ENCODE assay signal across 8 cellular contexts in the genomic region with DNA sequence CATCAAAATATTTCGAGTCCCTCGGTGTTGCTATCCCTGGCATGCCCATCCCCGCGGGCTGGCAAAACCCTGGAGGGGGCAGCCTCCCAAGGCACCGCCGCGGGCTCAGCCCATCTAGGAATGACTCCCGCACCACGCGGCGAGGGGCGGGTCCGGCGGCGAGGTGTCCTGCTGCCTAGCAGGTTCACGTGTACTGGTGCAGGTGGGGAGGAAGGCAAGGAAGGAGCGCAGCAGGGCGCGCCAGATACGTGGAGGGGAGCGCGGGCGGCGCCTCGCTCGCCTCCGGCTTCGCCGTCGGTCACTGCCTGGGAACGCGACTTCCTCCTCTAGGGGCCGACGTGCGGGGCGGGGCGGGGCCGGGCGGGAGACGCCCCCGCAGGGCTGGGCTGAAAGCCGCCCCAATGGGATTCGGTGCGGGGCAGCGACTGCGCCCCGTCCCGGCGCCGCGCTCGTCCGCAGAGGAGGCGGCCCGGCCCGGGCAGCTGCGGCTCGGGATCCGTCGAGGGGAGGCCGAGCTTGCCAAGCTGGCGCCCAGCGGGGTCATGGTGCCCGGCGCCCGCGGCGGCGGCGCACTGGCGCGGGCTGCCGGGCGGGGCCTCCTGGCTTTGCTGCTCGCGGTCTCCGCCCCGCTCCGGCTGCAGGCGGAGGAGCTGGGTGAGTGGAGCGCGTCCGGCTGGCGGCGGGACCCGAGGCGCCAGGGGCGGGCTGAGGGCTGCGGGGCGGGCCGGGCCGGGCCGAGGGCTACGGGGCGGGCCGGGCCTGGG. TPM values are rescaled to one million over a fixed set of nuclear protein-coding genes. Genes with fewer than 3 reads are reported as not detected.
DNase-seq lines count a peak whose midpoint lies in the region; ATAC-seq and TF ChIP-seq lines count a peak whose summit lies in the region.

A gene (plus strand): TSS at position 435 of the 764 bp plus-strand sequence. CDS start 108 bp downstream, at position 543.

- no peaks in the 10 kb centered on the region for H3K36me3 ChIP-seq in heart left ventricle
- peaks cover 4 to 9% of the 10 kb centered on the region in 2 experiments for H3K36me3 ChIP-seq in trophoblast cell (ENCODE audit: control insufficient read depth in 1 of 2, insufficient read depth in 2 of 2, low read length in 2 of 2)
- no peaks in the 10 kb centered on the region for H3K36me3 ChIP-seq in aorta (ENCODE audit: control insufficient read depth in 1 of 2, insufficient read depth in 2 of 2, low read length in 1 of 2)

- H4K91ac ChIP-seq in trophoblast cell (ENCODE audit: low read depth, low read length), result peak within 1 kb of the TSS; percentile 98

- peak; percentile 59 for ATAC-seq in GM21786 (IDR thresholded peaks at IDR 0.05; ENCODE audit: unreplicated experiment)
- ATAC-seq in heart left ventricle, result peak; percentile 82 to 97 (median 92)
- peak; percentile 92 for ATAC-seq in aorta (ENCODE audit: low FRiP score)

- no peak within 1 kb of the TSS for H3K23ac ChIP-seq in trophoblast cell (ENCODE audit: low read length)

- H3K27ac ChIP-seq in heart left ventricle, result peak within 1 kb of the TSS; percentile 19 to 92 (median 84)
- H3K27ac ChIP-seq in trophoblast cell (ENCODE audit: low read depth, low read length), result peak within 1 kb of the TSS; percentile 90
- peak within 1 kb of the TSS; percentile 50 to 89 for H3K27ac ChIP-seq in aorta (ENCODE audit: low read depth in 1 of 2, low read length in 2 of 2)

- peak in 1 of 2 donors; percentile 66 for TF ChIP-seq POLR2A in heart left ventricle (IDR thresholded peaks at IDR 0.05)

- peak within 1 kb of the TSS; percentile 89 for H4K8ac ChIP-seq in trophoblast cell (ENCODE audit: low read depth, low read length)

- intact Hi-C loops in heart left ventricle (cut with DNase I), result loop anchor here in 5 of 10 donors (2.0 to 10.0 kb wide), 5 partner anchors 65 to 1172 kb away; a partner anchor contains a TSS
- intact Hi-C loops in aorta (cut with DNase I), result loop anchor here in 1 of 2 donors (2.0 to 5.0 kb wide), 2 partner anchors 66 to 1415 kb away; no protein-coding TSS in a partner anchor

- H4K12ac ChIP-seq in trophoblast cell (ENCODE audit: low read depth, low read length), result peak within 1 kb of the TSS; percentile 93

- peak in 2 of 12 donors; percentile 15 to 16 for TF ChIP-seq CTCF in heart left ventricle (IDR thresholded peaks at IDR 0.05)

- H3K4ac ChIP-seq in trophoblast cell (ENCODE audit: low read depth, low read length), result peak within 1 kb of the TSS; percentile 77

- peak within 1 kb of the TSS; percentile 94 for H3K4me2 ChIP-seq in trophoblast cell (ENCODE audit: low read length)

- peaks cover 4% of the 10 kb centered on the region for H3K79me2 ChIP-seq in trophoblast cell (ENCODE audit: control insufficient read depth, insufficient read depth, low read length, poor library complexity)

- peak within 1 kb of the TSS; percentile 84 for H3K9ac ChIP-seq in trophoblast cell (ENCODE audit: low read length)

- H3K9me3 ChIP-seq in heart left ventricle (no peaks in the 10 kb centered on the region), trophoblast cell (ENCODE audit: insufficient read depth, low read depth, low read length) (peaks cover 2% of the 10 kb centered on the region), aorta (ENCODE audit: control insufficient read depth, low read length) (no peaks in the 10 kb centered on the region)

- H3K4me1 ChIP-seq in heart left ventricle (peaks cover 0 to 40% (median 15%) of the 10 kb centered on the region in 12 donors), trophoblast cell (ENCODE audit: control insufficient read depth in 1 of 2, insufficient read depth in 2 of 2, low read length in 2 of 2) (peaks cover 3 to 14% of the 10 kb centered on the region in 2 experiments), aorta (ENCODE audit: control insufficient read depth in 1 of 2, insufficient read depth in 2 of 2, low read length in 2 of 2) (no peaks in the 10 kb centered on the region)

- peak within 1 kb of the TSS; percentile 57 for H3K4me3 ChIP-seq in Jurkat, Clone E6-1 (ENCODE audit: low read length)
- H3K4me3 ChIP-seq in heart left ventricle (peak within 1 kb of the TSS; percentile 62 to 88 (median 78)), trophoblast cell (ENCODE audit: low read depth, low read length) (peak within 1 kb of the TSS; percentile 71), aorta (ENCODE audit: low read length in 2 of 2) (peak within 1 kb of the TSS; percentile 50 to 72)

- peak within 1 kb of the TSS; percentile 94 for H2BK120ac ChIP-seq in trophoblast cell (ENCODE audit: insufficient read depth, low read length, poor library complexity)

- H3K18ac ChIP-seq in trophoblast cell (ENCODE audit: low read length), result peak within 1 kb of the TSS; percentile 86

- H3K79me1 ChIP-seq in trophoblast cell (ENCODE audit: low read length), result peaks cover 24% of the 10 kb centered on the region

- WGBS in heart left ventricle, 4 donors, result 0 to 2% (median 1%) methylated on average over 39 to 96 of the region's 96 CpGs
- WGBS in trophoblast cell (ENCODE audit: extremely low coverage, insufficient coverage, insufficient read length), result no CpG with 5 or more reads among the region's 96 CpGs
- WGBS in aorta, 2 donors, result 0 to 1% methylated on average over 48 to 96 of the region's 96 CpGs

- peak within 1 kb of the TSS; percentile 80 for H2AK5ac ChIP-seq in trophoblast cell (ENCODE audit: low read length)

- H2BK12ac ChIP-seq in trophoblast cell (ENCODE audit: low read length), result peak within 1 kb of the TSS; percentile 85

- DNase-seq in ELR (ENCODE audit: low read depth) (peak; percentile 89), SKM-1 treated with dmso at 0.1 percent for 144 hours (lab: John Stamatoyannopoulos, UW; ENCODE audit: unreplicated experiment) (peak; percentile 60), amniotic epithelial cell (ENCODE audit: low read depth) (peak; percentile 67), heart left ventricle (peak; percentile 80 to 91 (median 84)), trophoblast cell (peak; percentile 86 to 90), aorta (peak; percentile 86 to 92)
- DNase-seq in Jurkat, Clone E6-1 (ENCODE audit: low read depth, low spot score), result peak; percentile 11

- peak within 1 kb of the TSS; percentile 91 for H3K14ac ChIP-seq in trophoblast cell (ENCODE audit: low read length)

- peak within 1 kb of the TSS; percentile 98 for H2BK5ac ChIP-seq in trophoblast cell (ENCODE audit: low read depth, low read length, poor library complexity)

- H3K27me3 ChIP-seq in heart left ventricle (peaks cover 0 to 5% (median 0%) of the 10 kb centered on the region in 9 donors), trophoblast cell (ENCODE audit: insufficient read depth, low read length) (no peaks in the 10 kb centered on the region), aorta (ENCODE audit: control insufficient read depth in 1 of 2, insufficient read depth in 2 of 2, low read length in 1 of 2) (no peaks in the 10 kb centered on the region)

- H2AFZ ChIP-seq in trophoblast cell (ENCODE audit: insufficient read depth, low read length, poor library complexity), result peak within 1 kb of the TSS; percentile 85

RNA-seq across cellular contexts. Expression of the gene that starts here (rescaled TPM):
- 4.9 TPM for polyA plus RNA-seq in Jurkat, Clone E6-1 (2012; ENCODE audit: insufficient read depth, insufficient read length)
- 10 to 100 TPM in 1 of 9 donors, 1 to 10 TPM in 8; 3.1 to 11.4 (median 4.1) TPM for total RNA-seq in heart left ventricle
- 1 to 10 TPM; 2.9 to 3.5 TPM for polyA plus RNA-seq in heart left ventricle
- 29.5 and 31.4 TPM in 2 replicates for polyA plus RNA-seq in trophoblast cell (2013)
- 10 to 100 TPM; 13.2 to 16.8 TPM for total RNA-seq in aorta
- 10 to 100 TPM in 1 of 2 donors, 1 to 10 TPM in 1; 2.4 to 11.5 TPM for polyA plus RNA-seq in aorta

Comparison
In these comparisons a context has a peak if more than half of its experiments do, and no peak if none do; other contexts are left out.
1. Peak in every context shown above with its lines: DNase-seq, ATAC-seq, H3K4me3 ChIP-seq and H3K27ac ChIP-seq.
2. DNase-seq: peak in every context shown above with its lines; median percentile 89 in ELR; 89 in aorta; 88 in trophoblast cell; 84 in heart left ventricle; 67 in amniotic epithelial cell; 60 in SKM-1 treated with dmso at 0.1 percent for 144 hours; 11 in Jurkat, Clone E6-1.